Comparison of ENCODE assay signal across 17 cellular contexts in the genomic region with DNA sequence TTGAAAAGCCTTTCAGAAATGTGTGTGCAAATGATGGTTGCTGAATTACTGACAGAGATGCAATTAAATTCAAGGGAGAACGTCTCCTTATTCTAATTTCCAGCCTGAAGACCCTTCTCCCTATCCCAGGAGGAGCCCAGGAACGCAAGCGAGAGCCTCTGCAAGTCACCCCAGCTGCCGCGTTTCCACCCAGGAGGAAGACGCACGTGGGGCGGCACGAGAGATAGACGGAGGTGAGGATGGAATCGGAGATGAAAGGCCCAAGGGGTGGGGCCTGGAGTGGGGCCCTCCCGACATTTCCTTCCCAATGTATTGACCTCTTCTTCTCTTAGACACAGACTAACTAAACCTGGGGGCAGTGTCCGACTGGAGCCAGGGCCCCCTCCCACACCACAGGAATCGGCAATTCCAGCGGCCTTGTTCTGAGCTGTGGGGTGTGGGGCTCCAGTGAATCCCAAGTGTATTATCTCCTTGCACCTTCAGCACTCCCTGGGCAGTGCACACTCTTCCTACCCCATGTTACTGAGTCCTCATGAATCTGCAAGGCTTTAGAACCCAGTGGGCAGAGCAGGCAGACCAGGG.
A peak's percentile ranks its signal among the peaks of the same experiment; 100 is the strongest.
DNase-seq lines count a peak whose midpoint lies in the region; ATAC-seq and TF ChIP-seq lines count a peak whose summit lies in the region.
"Had no signal": no experiment of that assay in that cellular context is flagged by ENCODE, and none has a peak within 500 bp of the region (broad histone marks: within the 10 kb centered on the region; RNA-seq: fewer than 3 reads in every experiment).

No MANE protein-coding gene starts in this region.

- peak; percentile 64 for DNase-seq in coronary artery (ENCODE audit: low spot score)
- peak; percentile 28 for DNase-seq in ecto neural progenitor cell (ENCODE audit: low spot score)
- peak; percentile 70 for DNase-seq in osteocyte (ENCODE audit: extremely low spot score, unreplicated experiment)
- peak; percentile 37 for DNase-seq in type B pancreatic cell (ENCODE audit: extremely low spot score, unreplicated experiment)
- no peak for DNase-seq in immature natural killer cell
- DNase-seq: C1 segment of cervical spinal cord; Calu3; CD4-positive, alpha-beta memory T cell; COR-L47; DMS53; DMS79 treated with DMSO at 0.1 percent for 48 hours; GF-D8; GM23248; H7; HCEC 1CT had no signal

- H3K9me3 Mint-ChIP-seq in osteocyte (ENCODE audit: unreplicated experiment): peaks cover 26% of the 10 kb centered on the region
- H3K9me3 Mint-ChIP-seq in type B pancreatic cell: no peaks in the 10 kb centered on the region
- H3K9me3 Mint-ChIP-seq in immature natural killer cell: peaks cover 0 to 3% (median 0%) of the 10 kb centered on the region in 6 donors

- H3K4me1 Mint-ChIP-seq in osteocyte (ENCODE audit: unreplicated experiment): no peaks in the 10 kb centered on the region
- H3K4me1 Mint-ChIP-seq in type B pancreatic cell (ENCODE audit: unreplicated experiment): no peaks in the 10 kb centered on the region
- H3K4me1 Mint-ChIP-seq in immature natural killer cell: no peaks in the 10 kb centered on the region

- no peak overlapping the region for H3K4me3 ChIP-seq in coronary artery
- H3K4me3 ChIP-seq: GM23248 had no signal

- H3K4me3 Mint-ChIP-seq in osteocyte (ENCODE audit: unreplicated experiment) (no peak overlapping the region), type B pancreatic cell (no peak overlapping the region), immature natural killer cell (no peak overlapping the region)
- H3K4me3 Mint-ChIP-seq: CD4-positive, alpha-beta memory T cell had no signal

- H3K27ac ChIP-seq in coronary artery: no peak overlapping the region
- H3K27ac ChIP-seq: GM23248 had no signal

- H3K27ac Mint-ChIP-seq in osteocyte (ENCODE audit: unreplicated experiment) (no peak overlapping the region), type B pancreatic cell (no peak overlapping the region), immature natural killer cell (no peak overlapping the region)
- H3K27ac Mint-ChIP-seq: CD4-positive, alpha-beta memory T cell had no signal

- ATAC-seq in HG02852 (IDR thresholded peaks at IDR 0.05; ENCODE audit: unreplicated experiment) (no peak), GM18858 (IDR thresholded peaks at IDR 0.05; ENCODE audit: unreplicated experiment) (no peak)

- TF ChIP-seq CTCF in coronary artery (IDR thresholded peaks at IDR 0.05) (no peak), osteocyte (IDR thresholded peaks at IDR 0.05) (no peak), type B pancreatic cell (conservative IDR thresholded peaks at IDR 0.05) (no peak)

- H3K36me3 Mint-ChIP-seq in osteocyte (ENCODE audit: unreplicated experiment): peaks cover 2% of the 10 kb centered on the region
- no peaks in the 10 kb centered on the region for H3K36me3 Mint-ChIP-seq in type B pancreatic cell
- H3K36me3 Mint-ChIP-seq in immature natural killer cell: no peaks in the 10 kb centered on the region
- H3K36me3 Mint-ChIP-seq: CD4-positive, alpha-beta memory T cell had no signal

- no peaks in the 10 kb centered on the region for H3K27me3 Mint-ChIP-seq in osteocyte (ENCODE audit: unreplicated experiment)
- peaks cover 41% of the 10 kb centered on the region for H3K27me3 Mint-ChIP-seq in type B pancreatic cell
- peaks cover 0 to 2% (median 1%) of the 10 kb centered on the region in 3 donors for H3K27me3 Mint-ChIP-seq in immature natural killer cell (ENCODE audit: low read depth in 3 of 3)

Comparison
In these comparisons a context has a peak if more than half of its experiments do, and no peak if none do; other contexts are left out.
1. DNase-seq: peak in coronary artery (single experiment), ecto neural progenitor cell (single experiment), osteocyte (single experiment) and type B pancreatic cell (single experiment); none in immature natural killer cell (0 of 3).